ENCODE assay signal across 9 cellular contexts in the genomic region with DNA sequence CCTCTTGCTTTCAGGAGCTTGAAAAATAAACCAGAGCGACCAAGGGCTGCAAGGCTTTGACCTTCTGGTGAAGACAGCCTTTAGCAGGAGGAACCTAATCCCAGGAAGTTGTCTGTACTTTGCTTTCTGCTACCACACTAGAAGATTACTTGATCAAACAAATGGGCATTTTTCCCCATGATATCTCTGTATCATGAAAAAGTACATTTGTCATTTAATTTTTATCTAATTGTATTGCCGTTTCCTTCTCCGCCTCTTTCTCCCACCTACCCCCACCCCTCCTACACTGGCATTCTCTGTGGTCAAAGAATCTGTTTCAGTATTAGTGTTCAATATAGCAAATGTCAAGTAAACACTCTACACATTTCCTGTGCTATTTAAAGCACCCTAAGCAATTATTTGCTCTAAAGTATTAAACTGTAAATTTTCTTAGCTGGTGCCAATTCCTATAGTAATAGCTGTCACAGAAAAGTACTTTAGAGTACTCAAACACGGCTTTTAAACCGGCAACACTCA. TPM values are rescaled to one million over a fixed set of nuclear protein-coding genes. Genes with fewer than 3 reads are reported as not detected.
DNase-seq lines count a peak whose midpoint lies in the region; ATAC-seq and TF ChIP-seq lines count a peak whose summit lies in the region.
"Had no signal": no experiment of that assay in that cellular context is flagged by ENCODE, and none has a peak within 500 bp of the region (broad histone marks: within the 10 kb centered on the region; RNA-seq: fewer than 3 reads in every experiment).

No MANE protein-coding gene starts in this region.

- peaks cover 4% of the 10 kb centered on the region for H3K36me3 Mint-ChIP-seq in mesothelial cell of epicardium
- H3K36me3 Mint-ChIP-seq in GM23338 (ENCODE audit: low read depth) = no peaks in the 10 kb centered on the region

- peaks cover 27% of the 10 kb centered on the region for H3K4me1 ChIP-seq in osteoblast (ENCODE audit: insufficient read depth, low read length)
- peaks cover 2% of the 10 kb centered on the region; the same call in 1 of the 2 replicates for H3K4me1 ChIP-seq in GM23338 (ENCODE audit: insufficient read depth)

- DNase-seq in mesothelial cell of epicardium (ENCODE audit: low spot score in 2 of 2, unreplicated experiment in 2 of 2) (no peak), Ammon's horn (ENCODE audit: low spot score) (no peak), osteoblast (ENCODE audit: insufficient read length, low spot score, missing footprints) (no peak), NCI-H1092 (lab: John Stamatoyannopoulos, UW) (no peak), GM23338 (ENCODE audit: low spot score) (no peak)

- H3F3A ChIP-seq in GM23338 (replicated peaks; ENCODE audit: low read depth) = no peaks in the 10 kb centered on the region

- H3K9me3 Mint-ChIP-seq in mesothelial cell of epicardium (no peaks in the 10 kb centered on the region), GM23338 (no peaks in the 10 kb centered on the region)

- no peak overlapping the region for H3K4me3 ChIP-seq in osteoblast (ENCODE audit: insufficient read depth, low read length)
- H3K4me3 ChIP-seq in GM23338 = no peak overlapping the region
- H3K4me3 ChIP-seq: K562 had no signal

- H3K4me2 ChIP-seq in osteoblast (ENCODE audit: insufficient read depth, low read length) (no peak overlapping the region), GM23338 (no peak overlapping the region)

- H3K4me3 Mint-ChIP-seq in mesothelial cell of epicardium (no peak overlapping the region), GM23338 (no peak overlapping the region)

- H3K27ac ChIP-seq in osteoblast (ENCODE audit: low read depth, low read length) (no peak overlapping the region), GM23338 (ENCODE audit: low read depth) (no peak overlapping the region)

- H3K36me3 ChIP-seq in osteoblast (ENCODE audit: insufficient read depth, low read length) (peaks cover 4% of the 10 kb centered on the region), GM23338 (ENCODE audit: insufficient read depth) (no peaks in the 10 kb centered on the region)

- peaks cover 46% of the 10 kb centered on the region for H3K4me1 Mint-ChIP-seq in mesothelial cell of epicardium
- peaks cover 12% of the 10 kb centered on the region; the same call in 2 of the 3 replicates for H3K4me1 Mint-ChIP-seq in GM23338

- no peak for TF ChIP-seq CTCF in mesothelial cell of epicardium (IDR thresholded peaks at IDR 0.05; ENCODE audit: unreplicated experiment)
- no peak for TF ChIP-seq CTCF in osteoblast (IDR thresholded peaks at IDR 0.05; ENCODE audit: extremely low read depth, low read depth, low read length)
- TF ChIP-seq CTCF in GM23338 (conservative IDR thresholded peaks at IDR 0.05; ENCODE audit: low read depth in 2 of 2) = no peak

- no peaks in the 10 kb centered on the region for H3K27me3 Mint-ChIP-seq in mesothelial cell of epicardium (ENCODE audit: low read depth)
- no peaks in the 10 kb centered on the region for H3K27me3 Mint-ChIP-seq in GM23338 (ENCODE audit: insufficient read depth, low read depth, poor library complexity)

- ATAC-seq in GM18520 (IDR thresholded peaks at IDR 0.05; ENCODE audit: unreplicated experiment) = peak; percentile 86
- ATAC-seq in HG02571 (IDR thresholded peaks at IDR 0.05; ENCODE audit: unreplicated experiment) = peak; percentile 97
- ATAC-seq in GM23338 = no peak
- ATAC-seq: K562 had no signal

- H3K27ac Mint-ChIP-seq in mesothelial cell of epicardium = peak overlapping the region; percentile 15
- no peak overlapping the region for H3K27ac Mint-ChIP-seq in GM23338

- peaks cover 57% of the 10 kb centered on the region for H3K79me2 ChIP-seq in osteoblast (ENCODE audit: insufficient read depth, low read length)
- H3K79me2 ChIP-seq in GM23338 (replicated peaks; ENCODE audit: insufficient read depth) = no peaks in the 10 kb centered on the region

- H3K27me3 ChIP-seq in osteoblast (ENCODE audit: insufficient read depth, low read length) (no peaks in the 10 kb centered on the region), GM23338 (ENCODE audit: insufficient read depth) (no peaks in the 10 kb centered on the region)

- no peaks in the 10 kb centered on the region for H3K9me3 ChIP-seq in osteoblast (ENCODE audit: low read depth, low read length)

- H2AFZ ChIP-seq in osteoblast (ENCODE audit: low read length) (no peak overlapping the region), GM23338 (no peak overlapping the region)

- no peaks in the 10 kb centered on the region for H4K20me1 ChIP-seq in osteoblast (ENCODE audit: insufficient read depth, low read length)
- 0 out of 2 replicates have a peak, but pooled peaks cover 2% of the 10 kb centered on the region for H4K20me1 ChIP-seq in GM23338 (replicated peaks; ENCODE audit: insufficient read depth)

- H3K9me2 ChIP-seq in GM23338 (ENCODE audit: insufficient read depth) = no peaks in the 10 kb centered on the region

TF ChIP-seq in PFSK-1, 5 proteins besides CTCF, POLR2A, EP300 and RAD21:
- TF ChIP-seq, protein P1, sequence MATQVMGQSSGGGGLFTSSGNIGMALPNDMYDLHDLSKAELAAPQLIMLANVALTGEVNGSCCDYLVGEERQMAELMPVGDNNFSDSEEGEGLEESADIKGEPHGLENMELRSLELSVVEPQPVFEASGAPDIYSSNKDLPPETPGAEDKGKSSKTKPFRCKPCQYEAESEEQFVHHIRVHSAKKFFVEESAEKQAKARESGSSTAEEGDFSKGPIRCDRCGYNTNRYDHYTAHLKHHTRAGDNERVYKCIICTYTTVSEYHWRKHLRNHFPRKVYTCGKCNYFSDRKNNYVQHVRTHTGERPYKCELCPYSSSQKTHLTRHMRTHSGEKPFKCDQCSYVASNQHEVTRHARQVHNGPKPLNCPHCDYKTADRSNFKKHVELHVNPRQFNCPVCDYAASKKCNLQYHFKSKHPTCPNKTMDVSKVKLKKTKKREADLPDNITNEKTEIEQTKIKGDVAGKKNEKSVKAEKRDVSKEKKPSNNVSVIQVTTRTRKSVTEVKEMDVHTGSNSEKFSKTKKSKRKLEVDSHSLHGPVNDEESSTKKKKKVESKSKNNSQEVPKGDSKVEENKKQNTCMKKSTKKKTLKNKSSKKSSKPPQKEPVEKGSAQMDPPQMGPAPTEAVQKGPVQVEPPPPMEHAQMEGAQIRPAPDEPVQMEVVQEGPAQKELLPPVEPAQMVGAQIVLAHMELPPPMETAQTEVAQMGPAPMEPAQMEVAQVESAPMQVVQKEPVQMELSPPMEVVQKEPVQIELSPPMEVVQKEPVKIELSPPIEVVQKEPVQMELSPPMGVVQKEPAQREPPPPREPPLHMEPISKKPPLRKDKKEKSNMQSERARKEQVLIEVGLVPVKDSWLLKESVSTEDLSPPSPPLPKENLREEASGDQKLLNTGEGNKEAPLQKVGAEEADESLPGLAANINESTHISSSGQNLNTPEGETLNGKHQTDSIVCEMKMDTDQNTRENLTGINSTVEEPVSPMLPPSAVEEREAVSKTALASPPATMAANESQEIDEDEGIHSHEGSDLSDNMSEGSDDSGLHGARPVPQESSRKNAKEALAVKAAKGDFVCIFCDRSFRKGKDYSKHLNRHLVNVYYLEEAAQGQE (IDR thresholded peaks at IDR 0.05; ENCODE audit: insufficient read depth in 1 of 2, low read depth in 2 of 2, low read length in 2 of 2) = no peak
- no peak for TF ChIP-seq TAF1 (IDR thresholded peaks at IDR 0.05; ENCODE audit: borderline replicate concordance, insufficient read depth, low read length)
- TF ChIP-seq SIN3A (IDR thresholded peaks at IDR 0.05; ENCODE audit: borderline replicate concordance, insufficient read depth, low read length) = no peak
- TF ChIP-seq POLR2AphosphoS5 (IDR thresholded peaks at IDR 0.05; ENCODE audit: low read depth, low read length) = peak; percentile 13; the same call in 1 of the 2 replicates

TF ChIP-seq in GM23338, 12 proteins besides CTCF, POLR2A, EP300 and RAD21:
- TF ChIP-seq, protein P1 (IDR thresholded peaks at IDR 0.05; ENCODE audit: unreplicated experiment) = no peak
- TF ChIP-seq ZNF114 (CRISPR knock-in tag; IDR thresholded peaks at IDR 0.05) (no peak), STAT1 (IDR thresholded peaks at IDR 0.05; ENCODE audit: unreplicated experiment) (no peak), JUNB (IDR thresholded peaks at IDR 0.05; ENCODE audit: unreplicated experiment) (no peak), NANOG (IDR thresholded peaks at IDR 0.05; ENCODE audit: borderline replicate concordance) (no peak)

RNA-seq across cellular contexts. Expression of a gene that starts 29.7 kb away (rescaled TPM):
- polyA plus RNA-seq in PFSK-1 (2012; ENCODE audit: insufficient read length, low read depth) = 50.9 TPM
- total RNA-seq in mesothelial cell of epicardium = 54.6 to 62.9 TPM (median 59.5 TPM) in 3 replicates
- 44.2 and 48.5 TPM in 2 replicates for total RNA-seq in osteoblast
- total RNA-seq in GM23338 (2014; rRNA removed; shearing (Covaris generic)) = 8.2 and 9.1 TPM in 2 replicates
- 3.9 and 4.8 TPM in 2 replicates for polyA plus RNA-seq in GM23338 (2016; fragmentation: Nextera tagmentation; extraction: Ambion mirVana)
